In genomic region chr13:99382428-99383133, GRCh38 we compare ENCODE assay signal across 11 cellular contexts.
DNase-seq lines count a peak whose midpoint lies in the region; ATAC-seq lines count a peak whose summit lies in the region.
"Had no signal": no experiment of that assay in that cellular context is flagged by ENCODE, and none has a peak within 500 bp of the region (broad histone marks: within the 10 kb centered on the region; RNA-seq: fewer than 3 reads in every experiment).

No MANE protein-coding gene starts in this region.

- peak in 1 of 3 donors; percentile 44 for DNase-seq in CD4-positive, CD25-positive, alpha-beta regulatory T cell
- DNase-seq in T-helper 17 cell (no peak), myocyte (ENCODE audit: low read depth) (peak; percentile 49), AG08396 (ENCODE audit: low spot score) (no peak), 8988T (no peak), NCI-H1105 (lab: John Stamatoyannopoulos, UW) (no peak)
- peak; percentile 60 for DNase-seq in activated naive CD8-positive, alpha-beta T cell treated with anti-CD3 and anti-CD28 coated beads, Interleukin-2, amount 50 U/mL, for 24 hours
- DNase-seq: pancreas had no signal

- H3K36me3 ChIP-seq in CD4-positive, CD25-positive, alpha-beta regulatory T cell (ENCODE audit: control insufficient read depth, insufficient read depth, low read length) = peaks cover 25% of the 10 kb centered on the region

- peak overlapping the region; percentile 92 to 95 (median 94) for H3K27ac Mint-ChIP-seq in CD4-positive, CD25-positive, alpha-beta regulatory T cell
- peak overlapping the region; percentile 98 for H3K27ac Mint-ChIP-seq in T-helper 17 cell
- H3K27ac Mint-ChIP-seq in activated naive CD8-positive, alpha-beta T cell treated with anti-CD3 and anti-CD28 coated beads, Interleukin-2, amount 50 U/mL, for 24 hours = peak overlapping the region; percentile 97

- peak overlapping the region; percentile 24 for H3K27ac ChIP-seq in CD4-positive, CD25-positive, alpha-beta regulatory T cell (ENCODE audit: insufficient read depth, low read length, poor library complexity, severe bottlenecking)
- H3K27ac ChIP-seq: C4-2B, pancreas, PC-9 had no signal

- no peaks in the 10 kb centered on the region for H3K9me3 ChIP-seq in CD4-positive, CD25-positive, alpha-beta regulatory T cell (ENCODE audit: control insufficient read depth in 2 of 2, low read length in 2 of 2)
- H3K9me3 ChIP-seq in T-helper 17 cell (ENCODE audit: control insufficient read depth, low read length, poor library complexity, severe bottlenecking) = no peaks in the 10 kb centered on the region
- H3K9me3 ChIP-seq: pancreas had no signal

- H3K4me1 ChIP-seq in CD4-positive, CD25-positive, alpha-beta regulatory T cell (ENCODE audit: control insufficient read depth, insufficient read depth, low read length, poor library complexity, severe bottlenecking) = peaks cover 62% of the 10 kb centered on the region
- H3K4me1 ChIP-seq: pancreas had no signal

- ATAC-seq in CD4-positive, CD25-positive, alpha-beta regulatory T cell (ENCODE audit: low read depth in 2 of 2) = peak; percentile 14 to 28
- ATAC-seq in T-helper 17 cell (peak; percentile 56), GM21367 (IDR thresholded peaks at IDR 0.05; ENCODE audit: unreplicated experiment) (no peak)
- ATAC-seq in activated naive CD8-positive, alpha-beta T cell treated with anti-CD3 and anti-CD28 coated beads, Interleukin-2, amount 50 U/mL, for 24 hours = peak; percentile 38

- no peaks in the 10 kb centered on the region for H3K27me3 Mint-ChIP-seq in CD4-positive, CD25-positive, alpha-beta regulatory T cell
- no peaks in the 10 kb centered on the region for H3K27me3 Mint-ChIP-seq in T-helper 17 cell
- H3K27me3 Mint-ChIP-seq in activated naive CD8-positive, alpha-beta T cell treated with anti-CD3 and anti-CD28 coated beads, Interleukin-2, amount 50 U/mL, for 24 hours = no peaks in the 10 kb centered on the region

- H3K36me3 Mint-ChIP-seq in CD4-positive, CD25-positive, alpha-beta regulatory T cell = peaks cover 25% of the 10 kb centered on the region
- peaks cover 8% of the 10 kb centered on the region for H3K36me3 Mint-ChIP-seq in T-helper 17 cell (ENCODE audit: low read depth)
- peaks cover 40% of the 10 kb centered on the region for H3K36me3 Mint-ChIP-seq in activated naive CD8-positive, alpha-beta T cell treated with anti-CD3 and anti-CD28 coated beads, Interleukin-2, amount 50 U/mL, for 24 hours (ENCODE audit: low read depth)

- peak overlapping the region; percentile 31 for H3K4me3 ChIP-seq in CD4-positive, CD25-positive, alpha-beta regulatory T cell (ENCODE audit: low read depth, low read length)
- H3K4me3 ChIP-seq: pancreas, PC-9 had no signal

- H3K4me1 Mint-ChIP-seq in CD4-positive, CD25-positive, alpha-beta regulatory T cell = peaks cover 27 to 90% (median 54%) of the 10 kb centered on the region in 4 donors
- H3K4me1 Mint-ChIP-seq in T-helper 17 cell = peaks cover 51% of the 10 kb centered on the region
- peaks cover 95% of the 10 kb centered on the region for H3K4me1 Mint-ChIP-seq in activated naive CD8-positive, alpha-beta T cell treated with anti-CD3 and anti-CD28 coated beads, Interleukin-2, amount 50 U/mL, for 24 hours

- no peaks in the 10 kb centered on the region for H3K27me3 ChIP-seq in CD4-positive, CD25-positive, alpha-beta regulatory T cell (ENCODE audit: control insufficient read depth, insufficient read depth, low read length)
- H3K27me3 ChIP-seq: pancreas had no signal

- H3K4me3 Mint-ChIP-seq in CD4-positive, CD25-positive, alpha-beta regulatory T cell = peak overlapping the region in 3 of 4 donors; percentile 65 to 80 (median 75)
- H3K4me3 Mint-ChIP-seq in T-helper 17 cell = peak overlapping the region; percentile 85
- H3K4me3 Mint-ChIP-seq in activated naive CD8-positive, alpha-beta T cell treated with anti-CD3 and anti-CD28 coated beads, Interleukin-2, amount 50 U/mL, for 24 hours = peak overlapping the region; percentile 55

- H3K9me3 Mint-ChIP-seq in CD4-positive, CD25-positive, alpha-beta regulatory T cell = no peaks in the 10 kb centered on the region
- H3K9me3 Mint-ChIP-seq in activated naive CD8-positive, alpha-beta T cell treated with anti-CD3 and anti-CD28 coated beads, Interleukin-2, amount 50 U/mL, for 24 hours = no peaks in the 10 kb centered on the region

Comparison
In these comparisons a context has a peak if more than half of its experiments do, and no peak if none do; other contexts are left out.
1. DNase-seq: peak in activated naive CD8-positive, alpha-beta T cell treated with anti-CD3 and anti-CD28 coated beads, Interleukin-2, amount 50 U/mL, for 24 hours (single experiment) and myocyte (single experiment); none in T-helper 17 cell (0 of 3), AG08396 (single experiment), 8988T (single experiment) and NCI-H1105 (single experiment).
2. Peak in every context shown above with its lines, with median percentiles within 50 percentile points of each other: H3K27ac Mint-ChIP-seq and H3K4me3 Mint-ChIP-seq.